8 cellular contexts compared by ENCODE assay signal in the genomic region with DNA sequence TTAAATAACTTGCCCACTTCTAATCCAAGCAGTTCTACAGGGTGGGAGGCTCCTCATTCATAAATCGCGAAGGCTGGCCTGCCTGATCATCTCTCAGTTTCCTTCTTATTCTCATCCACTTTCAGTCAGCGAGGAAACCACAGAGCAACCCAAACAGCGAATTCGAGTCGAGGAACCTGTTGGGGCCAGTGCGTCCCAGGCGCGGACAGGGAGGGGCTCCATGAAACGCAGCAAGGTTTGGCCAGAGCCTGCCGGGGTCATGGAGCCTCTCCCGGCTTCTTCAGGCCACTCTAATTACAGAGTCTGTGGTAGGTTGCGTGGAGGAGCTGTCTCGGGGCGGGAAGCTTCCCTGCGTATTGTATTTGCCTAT. TPM values are rescaled to one million over a fixed set of nuclear protein-coding genes. Genes with fewer than 3 reads are reported as not detected.
A peak's percentile ranks its signal among the peaks of the same experiment; 100 is the strongest.
DNase-seq lines count a peak whose midpoint lies in the region; ATAC-seq and FAIRE-seq lines count a peak whose summit lies in the region.

No MANE protein-coding gene starts in this region.

- H3K4me1 ChIP-seq in SJCRH30 (peaks cover 31% of the 10 kb centered on the region), endocrine pancreas (ENCODE audit: control insufficient read depth, insufficient read depth, low read length) (no peaks in the 10 kb centered on the region)

- H3K4me1 Mint-ChIP-seq in naive B cell = peaks cover 23 to 27% (median 25%) of the 10 kb centered on the region in 3 donors

- H3K4me3 ChIP-seq in SJCRH30 (peak overlapping the region; percentile 61), endocrine pancreas (ENCODE audit: control insufficient read depth, insufficient read depth, low read length) (peak overlapping the region; percentile 41)

- ATAC-seq in GM21423 (IDR thresholded peaks at IDR 0.05; ENCODE audit: unreplicated experiment) = peak; percentile 1
- no peak for ATAC-seq in naive B cell (ENCODE audit: low read depth in 2 of 2)
- ATAC-seq in GM19397 (IDR thresholded peaks at IDR 0.05; ENCODE audit: unreplicated experiment) = no peak

- no peaks in the 10 kb centered on the region for H3K36me3 ChIP-seq in SJCRH30
- no peaks in the 10 kb centered on the region for H3K36me3 ChIP-seq in endocrine pancreas (ENCODE audit: control insufficient read depth, insufficient read depth, low read length)

- H3K9me3 Mint-ChIP-seq in naive B cell = no peaks in the 10 kb centered on the region

- H3K9me3 ChIP-seq in SJCRH30 (replicated peaks) (no peaks in the 10 kb centered on the region), endocrine pancreas (ENCODE audit: control insufficient read depth, low read length) (no peaks in the 10 kb centered on the region)

- in situ Hi-C loops in ACHN (cut with HindIII; ENCODE audit: low pct_ligation_motif_present, low pct_unique_long_range_greater_than_20kb, low sequenced_read_pairs) = no loop called here

- DNase-seq in ACHN (peak; percentile 26), SJCRH30 (peak; percentile 63 to 75), naive B cell (no peak), urothelium cell line (ENCODE audit: low spot score) (peak; percentile 27), HT-29 (ENCODE audit: low spot score) (no peak)

- H3K4me3 Mint-ChIP-seq in naive B cell = peak overlapping the region; percentile 93 to 99 (median 95)

- no peaks in the 10 kb centered on the region for H3K27me3 ChIP-seq in SJCRH30
- no peaks in the 10 kb centered on the region for H3K27me3 ChIP-seq in endocrine pancreas (ENCODE audit: control insufficient read depth, insufficient read depth, low read length)

- peaks cover 23 to 49% (median 48%) of the 10 kb centered on the region in 3 donors for H3K27me3 Mint-ChIP-seq in naive B cell

- peaks cover 0 to 8% of the 10 kb centered on the region in 2 donors for H3K36me3 Mint-ChIP-seq in naive B cell

- peak overlapping the region in 1 of 6 donors; percentile 76 for H3K27ac Mint-ChIP-seq in naive B cell

- peak overlapping the region; percentile 95 for H3K27ac ChIP-seq in SJCRH30

- peak overlapping the region; percentile 86 for H3K9ac ChIP-seq in endocrine pancreas (ENCODE audit: control insufficient read depth, insufficient read depth, low read length)

- FAIRE-seq in urothelium cell line (lab: Jason Lieb, UNC) = no peak

RNA-seq across cellular contexts. Expression of a gene that starts 0.7 kb away (rescaled TPM):
- total RNA-seq in SJCRH30 (2014; rRNA removed; shearing (Covaris generic)) = 66.3 and 73.1 TPM in 2 replicates
- polyA plus RNA-seq in naive B cell (ENCODE audit: low read depth in 6 of 6) = 1 to 10 TPM in 1 of 6 donors, under 1 TPM in 2, not detected in 3; 0.90 to 3.2 (median 0.94) TPM
- 0.05 TPM in 2 replicates for total RNA-seq in HT-29 (2014; rRNA removed; shearing (Covaris generic))

Comparison
In these comparisons a context has a peak if more than half of its experiments do, and no peak if none do; other contexts are left out.
1. DNase-seq: peak in ACHN (single experiment), SJCRH30 (2 of 2) and urothelium cell line (single experiment); none in naive B cell (single experiment) and HT-29 (single experiment).
2. RNA of a gene that starts 0.7 kb away (total RNA-seq): 66.3 to 73.1 TPM in SJCRH30; 0.05 TPM in HT-29; every median in the first group is over 10 times any median in the second.